In genomic region chr1:229220163-229220846, GRCh38 we compare ENCODE assay signal across 16 cellular contexts.
"Had no signal": no experiment of that assay in that cellular context is flagged by ENCODE, and none has a peak within 500 bp of the region (broad histone marks: within the 10 kb centered on the region; RNA-seq: fewer than 3 reads in every experiment).

No MANE protein-coding gene starts in this region.

- H3K4me3 Mint-ChIP-seq: activated naive CD8-positive, alpha-beta T cell; natural killer cell had no signal

- H3K27me3 ChIP-seq: right atrium auricular region, vagina had no signal

- H3K36me3 Mint-ChIP-seq: activated naive CD8-positive, alpha-beta T cell; natural killer cell had no signal

- H3K27ac ChIP-seq: right atrium auricular region, vagina, WERI-Rb-1 had no signal

- DNase-seq: activated CD4-positive, alpha-beta T cell treated with anti-CD3 and anti-CD28 coated beads for 4 hours; activated CD8-positive, alpha-beta memory T cell treated with anti-CD3 and anti-CD28 coated beads, Interleukin-2, amount 50 U/mL, for 48 hours; activated gamma-delta T cell treated with Interleukin-2 at 50 U/mL for 16 hours; amniotic stem cell; central memory CD4-positive, alpha-beta T cell; islet precursor cell; natural killer cell; stimulated activated CD4-positive, alpha-beta T cell treated with anti-CD3 and anti-CD28 coated beads, Interleukin-4, amount 100 ng/mL, for 24 hours; stimulated activated naive CD4-positive, alpha-beta T cell treated with Interleukin-2 at 50 U/mL for 16 hours; T-helper 9 cell; WERI-Rb-1 had no signal

- ATAC-seq: natural killer cell had no signal

- H3K9me3 Mint-ChIP-seq: natural killer cell had no signal

- H3K27ac Mint-ChIP-seq: activated naive CD8-positive, alpha-beta T cell; natural killer cell had no signal

- H3K36me3 ChIP-seq: right atrium auricular region, vagina, WERI-Rb-1 had no signal

- H3K4me1 Mint-ChIP-seq: natural killer cell had no signal

- H3K4me3 ChIP-seq: mucosa of descending colon, right atrium auricular region, skin epidermis, vagina had no signal

- H3K9me3 ChIP-seq: mucosa of descending colon, right atrium auricular region, vagina had no signal

- H3K27me3 Mint-ChIP-seq: activated naive CD8-positive, alpha-beta T cell had no signal
